8 cellular contexts compared by ENCODE assay signal in the genomic region with DNA sequence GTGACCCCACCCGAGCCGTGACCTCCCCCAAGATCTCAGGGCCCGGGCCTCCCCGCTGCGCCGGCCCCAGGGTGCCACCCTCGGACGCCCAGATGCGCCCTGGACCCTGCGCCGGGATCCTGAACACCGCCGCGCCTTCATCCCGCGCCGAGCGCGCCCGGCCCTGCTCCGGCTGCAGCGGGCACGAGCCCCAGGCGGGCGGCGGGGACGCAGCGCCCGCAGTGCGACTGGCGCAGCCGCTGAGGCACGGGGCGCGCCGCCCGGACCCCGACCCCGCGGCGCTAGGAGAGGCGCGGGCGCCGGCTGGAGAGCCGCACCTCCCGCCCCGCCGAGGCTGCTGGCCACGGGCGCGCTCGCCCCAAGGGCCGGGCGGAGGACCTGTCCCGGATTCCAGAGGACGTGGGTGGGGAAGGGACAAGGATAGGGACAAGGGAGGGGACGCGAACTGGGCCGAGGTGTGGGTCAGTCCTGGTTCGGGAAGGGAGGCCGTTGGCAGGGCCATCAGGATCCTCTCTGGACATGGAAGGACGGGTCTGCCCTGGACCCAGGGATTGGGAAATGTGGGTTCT. TPM values are rescaled to one million over a fixed set of nuclear protein-coding genes. Genes with fewer than 3 reads are reported as not detected.
DNase-seq lines count a peak whose midpoint lies in the region; ATAC-seq and TF ChIP-seq lines count a peak whose summit lies in the region.

No MANE protein-coding gene starts in this region.

- H3K27me3 ChIP-seq in stomach smooth muscle (ENCODE audit: control insufficient read depth in 1 of 2, insufficient read depth in 2 of 2, low read length in 2 of 2) (peaks cover 39 to 46% of the 10 kb centered on the region in 2 donors), body of pancreas (no peaks in the 10 kb centered on the region)

- no peak overlapping the region for H3K9ac ChIP-seq in stomach smooth muscle (ENCODE audit: low read length in 2 of 2)

- H3K36me3 ChIP-seq in stomach smooth muscle (ENCODE audit: control insufficient read depth in 2 of 2, insufficient read depth in 2 of 2, low read length in 2 of 2) (no peaks in the 10 kb centered on the region), body of pancreas (replicated peaks in 1 of 2; ENCODE audit: insufficient read depth in 1 of 2, low read depth in 2 of 2) (no peaks in the 10 kb centered on the region)

- H3K9me3 ChIP-seq in stomach smooth muscle (ENCODE audit: control insufficient read depth in 2 of 2, low read length in 2 of 2), result no peaks in the 10 kb centered on the region
- H3K9me3 ChIP-seq in body of pancreas, result no peaks in the 10 kb centered on the region

- H3K27me3 Mint-ChIP-seq in activated T-helper 17 cell treated with anti-CD3 and anti-CD28 coated beads, Interleukin-2, amount 50 U/mL, for 72 hours, result no peaks in the 10 kb centered on the region

- no peak for TF ChIP-seq POLR2A in body of pancreas (IDR thresholded peaks at IDR 0.05)

- H3K36me3 Mint-ChIP-seq in activated T-helper 17 cell treated with anti-CD3 and anti-CD28 coated beads, Interleukin-2, amount 50 U/mL, for 72 hours (ENCODE audit: low read depth), result peaks cover 9% of the 10 kb centered on the region

- intact Hi-C loops in body of pancreas (cut with DNase I), result no loop called here

- ATAC-seq in activated T-helper 17 cell treated with anti-CD3 and anti-CD28 coated beads, Interleukin-2, amount 50 U/mL, for 72 hours (replicated peaks), result no peak
- ATAC-seq in body of pancreas (no peak), GM18511 (IDR thresholded peaks at IDR 0.05; ENCODE audit: unreplicated experiment) (no peak)

- H3K4me1 ChIP-seq in stomach smooth muscle (ENCODE audit: control insufficient read depth, insufficient read depth, low read length), result peaks cover 43% of the 10 kb centered on the region
- peaks cover 46% of the 10 kb centered on the region for H3K4me1 ChIP-seq in body of pancreas

- DNase-seq in NCI-H82 (lab: John Stamatoyannopoulos, UW), result peak; percentile 17
- DNase-seq in NCI-H82 treated with DMSO at 0.1 percent for 48 hours (lab: John Stamatoyannopoulos, UW; ENCODE audit: unreplicated experiment), result no peak
- DNase-seq in iris pigment epithelial cell (ENCODE audit: low read depth), result peak; percentile 10
- DNase-seq in body of pancreas, result no peak
- DNase-seq in NCI-H1105 (lab: John Stamatoyannopoulos, UW), result no peak

- peak overlapping the region; percentile 58 for H3K27ac Mint-ChIP-seq in activated T-helper 17 cell treated with anti-CD3 and anti-CD28 coated beads, Interleukin-2, amount 50 U/mL, for 72 hours

- H3K4me3 Mint-ChIP-seq in activated T-helper 17 cell treated with anti-CD3 and anti-CD28 coated beads, Interleukin-2, amount 50 U/mL, for 72 hours, result peak overlapping the region; percentile 84

- no peaks in the 10 kb centered on the region for H3K9me3 Mint-ChIP-seq in activated T-helper 17 cell treated with anti-CD3 and anti-CD28 coated beads, Interleukin-2, amount 50 U/mL, for 72 hours

- TF ChIP-seq CTCF in body of pancreas (IDR thresholded peaks at IDR 0.05), result no peak

- H3K4me3 ChIP-seq in stomach smooth muscle (ENCODE audit: low read length in 2 of 2), result peak overlapping the region; percentile 51 to 78
- H3K4me3 ChIP-seq in body of pancreas, result no peak overlapping the region

- H3K4me1 Mint-ChIP-seq in activated T-helper 17 cell treated with anti-CD3 and anti-CD28 coated beads, Interleukin-2, amount 50 U/mL, for 72 hours, result peaks cover 36% of the 10 kb centered on the region

- 0 to 1% methylated on average over 14 to 37 of the region's 63 CpGs for WGBS in body of pancreas, 2 donors

- H3K27ac ChIP-seq in stomach smooth muscle (ENCODE audit: low read length), result no peak overlapping the region
- no peak overlapping the region for H3K27ac ChIP-seq in body of pancreas

RNA-seq across cellular contexts. Expression of a gene that starts 1.2 kb away (rescaled TPM):
- 10 to 100 TPM; 36.3 to 42.7 TPM for total RNA-seq in activated T-helper 17 cell treated with anti-CD3 and anti-CD28 coated beads, Interleukin-2, amount 50 U/mL, for 72 hours
- total RNA-seq in body of pancreas, result 10 to 100 TPM in 1 of 2 donors, 1 to 10 TPM in 1; 5.7 to 16.8 TPM

RNA-seq across cellular contexts. Expression of a gene that starts 1.5 kb away (rescaled TPM):
- total RNA-seq in activated T-helper 17 cell treated with anti-CD3 and anti-CD28 coated beads, Interleukin-2, amount 50 U/mL, for 72 hours, result under 1 TPM; 0.11 to 0.26 TPM
- total RNA-seq in body of pancreas, result not detected

RNA-seq across cellular contexts. Expression of a gene that starts 51.6 kb away (rescaled TPM):
- 10 to 100 TPM; 90.8 to 97.1 TPM for total RNA-seq in activated T-helper 17 cell treated with anti-CD3 and anti-CD28 coated beads, Interleukin-2, amount 50 U/mL, for 72 hours
- 10 to 100 TPM; 29.0 to 29.3 TPM for total RNA-seq in body of pancreas

Comparison
In these comparisons a context has a peak if more than half of its experiments do, and no peak if none do; other contexts are left out.
1. DNase-seq: peak in NCI-H82 (single experiment) and iris pigment epithelial cell (single experiment); none in NCI-H82 treated with DMSO at 0.1 percent for 48 hours (single experiment), body of pancreas (0 of 4) and NCI-H1105 (single experiment).
2. H3K4me3 ChIP-seq: peak in stomach smooth muscle (2 of 2); none in body of pancreas (0 of 2).